In genomic region chr3:187197255-187197654, GRCh38 we compare ENCODE assay signal across 20 cellular contexts.
DNase-seq lines count a peak whose midpoint lies in the region; ATAC-seq and TF ChIP-seq lines count a peak whose summit lies in the region.
"Had no signal": no experiment of that assay in that cellular context is flagged by ENCODE, and none has a peak within 500 bp of the region (broad histone marks: within the 10 kb centered on the region; RNA-seq: fewer than 3 reads in every experiment).

Gene RTP1 (plus strand): TSS chr3:187197486. CDS start chr3:187197516, 30 bp downstream.

- CTCF ChIA-PET in RWPE1 (lab: Yijun Ruan, JAX) = interaction anchor here (0.7 to 1.1 kb wide), 3 partner anchors 480 to 482 kb away, joined by 3 to 6 read pairs (median 3); no protein-coding TSS in a partner anchor

- H3K27ac ChIP-seq in RWPE1 = 0 out of 2 replicates have a peak within 1 kb of the TSS, but pooled peaks have one; percentile 14
- H3K27ac ChIP-seq: 22Rv1, breast epithelium, tibial nerve had no signal

- POLR2A ChIA-PET in RWPE1 (lab: Yijun Ruan, JAX; ENCODE audit: low non-redundant PET) = no interaction called here

- DNase-seq in DMS 273 (lab: John Stamatoyannopoulos, UW; ENCODE audit: unreplicated experiment) (peak; percentile 76), DMS 273 treated with DMSO at 0.1 percent for 48 hours (lab: John Stamatoyannopoulos, UW) (no peak), ELF-1 (ENCODE audit: low read depth, low spot score) (peak; percentile 17), RWPE1 (ENCODE audit: low spot score) (no peak), islet precursor cell (peak; percentile 32), NCI-H2081 (lab: John Stamatoyannopoulos, UW) (no peak), NAMALWA (ENCODE audit: low spot score) (no peak)
- DNase-seq: activated CD8-positive, alpha-beta memory T cell treated with anti-CD3 and anti-CD28 coated beads, Interleukin-2, amount 50 U/mL, for 48 hours; activated effector memory CD4-positive, alpha-beta T cell treated with anti-CD3 and anti-CD28 coated beads, Interleukin-2, amount 50 U/mL, for 16 hours; Calu3; dermis blood vessel endothelial cell; KBM-7; natural killer cell; SHP77 treated with DMSO at 0.1 percent for 48 hours; stimulated activated CD4-positive, alpha-beta T cell treated with anti-CD3 and anti-CD28 coated beads, Interleukin-2, amount 100 ng/mL, for 24 hours had no signal

- ATAC-seq in HG02588 (IDR thresholded peaks at IDR 0.05; ENCODE audit: unreplicated experiment) = no peak
- ATAC-seq: GM12878, natural killer cell had no signal

- no peak for TF ChIP-seq CTCF in RWPE1 (conservative IDR thresholded peaks at IDR 0.05; ENCODE audit: low read depth)

Comparison
In these comparisons a context has a peak if more than half of its experiments do, and no peak if none do; other contexts are left out.
1. DNase-seq: peak in DMS 273 (single experiment), ELF-1 (single experiment) and islet precursor cell (single experiment); none in DMS 273 treated with DMSO at 0.1 percent for 48 hours (single experiment), RWPE1 (single experiment), NCI-H2081 (0 of 2) and NAMALWA (single experiment).